8 cellular contexts compared by ENCODE assay signal in genomic region chr16:30429678-30430427, GRCh38. TPM values are rescaled to one million over a fixed set of nuclear protein-coding genes. Genes with fewer than 3 reads are reported as not detected.
DNase-seq lines count a peak whose midpoint lies in the region; ATAC-seq, FAIRE-seq and TF ChIP-seq lines count a peak whose summit lies in the region.

TSS of gene DCTPP1 (minus strand) at chr16:30430030. CDS start at chr16:30429980, 50 bp downstream.

- no peaks in the 10 kb centered on the region for H3K9me3 Mint-ChIP-seq in Calu3 (ENCODE audit: low read depth, unreplicated experiment)
- H3K9me3 Mint-ChIP-seq in activated CD8-positive, alpha-beta memory T cell treated with anti-CD3 and anti-CD28 coated beads, Interleukin-2, amount 10 ng/mL, durations not matched to agents 7 days and 5 days (ENCODE audit: low read depth), result no peaks in the 10 kb centered on the region

- H3K9me3 ChIP-seq in mesodermal cell (ENCODE audit: control insufficient read depth, low read length), result no peaks in the 10 kb centered on the region

- H3K4me3 Mint-ChIP-seq in Calu3 (ENCODE audit: low read depth, unreplicated experiment), result no peak within 1 kb of the TSS
- H3K4me3 Mint-ChIP-seq in activated CD8-positive, alpha-beta memory T cell treated with anti-CD3 and anti-CD28 coated beads, Interleukin-2, amount 10 ng/mL, durations not matched to agents 7 days and 5 days, result no peak within 1 kb of the TSS

- 0% methylated on average over 19 to 37 of the region's 49 CpGs for WGBS in mesodermal cell (ENCODE audit: insufficient coverage in 2 of 2), 2 experiments

- H3K27me3 Mint-ChIP-seq in Calu3 (ENCODE audit: unreplicated experiment), result no peaks in the 10 kb centered on the region
- H3K27me3 Mint-ChIP-seq in activated CD8-positive, alpha-beta memory T cell treated with anti-CD3 and anti-CD28 coated beads, Interleukin-2, amount 10 ng/mL, durations not matched to agents 7 days and 5 days, result no peaks in the 10 kb centered on the region

- CTCF ChIA-PET in Calu3 (lab: Charles Lee), result interaction anchor here (0.6 to 2.4 kb wide), 33 partner anchors 10 to 410 kb away, joined by 3 to 33 read pairs (median 5); partner anchors contain the start of genes ALDOA, FBRS, PRR14 and TBC1D10B
- CTCF ChIA-PET in activated CD8-positive, alpha-beta memory T cell treated with anti-CD3 and anti-CD28 coated beads, Interleukin-2, amount 10 ng/mL, durations not matched to agents 7 days and 5 days (lab: Charles Lee), result interaction anchor here (0.6 to 3.0 kb wide), 68 partner anchors 8 to 375 kb away, joined by 3 to 33 read pairs (median 4); partner anchors contain the start of genes FBRS, ITGAL, PRR14 and SEPHS2

- peak within 1 kb of the TSS; percentile 86 for H3K4me3 ChIP-seq in mesodermal cell (ENCODE audit: extremely low read depth, insufficient read depth, low read length, poor library complexity, severe bottlenecking)

- H3K4me1 ChIP-seq in mesodermal cell (ENCODE audit: control insufficient read depth, insufficient read depth, low read length, poor library complexity, severe bottlenecking), result no peaks in the 10 kb centered on the region

- H3K36me3 ChIP-seq in mesodermal cell (ENCODE audit: control insufficient read depth, insufficient read depth, low read length), result peaks cover 30% of the 10 kb centered on the region

- peaks cover 17% of the 10 kb centered on the region for H3K4me1 Mint-ChIP-seq in Calu3 (ENCODE audit: low read depth, unreplicated experiment)
- peaks cover 38% of the 10 kb centered on the region for H3K4me1 Mint-ChIP-seq in activated CD8-positive, alpha-beta memory T cell treated with anti-CD3 and anti-CD28 coated beads, Interleukin-2, amount 10 ng/mL, durations not matched to agents 7 days and 5 days

- peak; percentile 96 for ATAC-seq in GM21381 (IDR thresholded peaks at IDR 0.05; ENCODE audit: unreplicated experiment)
- ATAC-seq in activated CD8-positive, alpha-beta memory T cell treated with anti-CD3 and anti-CD28 coated beads, Interleukin-2, amount 10 ng/mL, durations not matched to agents 7 days and 5 days, result peak; percentile 98

- peak; percentile 92 for TF ChIP-seq CTCF in Calu3 (IDR thresholded peaks at IDR 0.05; ENCODE audit: unreplicated experiment)

- H3K27ac Mint-ChIP-seq in Calu3 (ENCODE audit: unreplicated experiment), result no peak within 1 kb of the TSS
- H3K27ac Mint-ChIP-seq in activated CD8-positive, alpha-beta memory T cell treated with anti-CD3 and anti-CD28 coated beads, Interleukin-2, amount 10 ng/mL, durations not matched to agents 7 days and 5 days, result no peak within 1 kb of the TSS

- DNase-seq in Calu3, result peak; percentile 97
- DNase-seq in HUDEP-2 (lab: John Stamatoyannopoulos, UW; ENCODE audit: unreplicated experiment in 76 of 76), result peak in 73 of 76 experiments; percentile 72 to 99 (median 96)
- DNase-seq in NOMO-1 treated with dmso at 0.1 percent for 144 hours (lab: John Stamatoyannopoulos, UW; ENCODE audit: unreplicated experiment), result peak; percentile 100
- DNase-seq in activated CD8-positive, alpha-beta memory T cell treated with anti-CD3 and anti-CD28 coated beads, Interleukin-2, amount 10 ng/mL, durations not matched to agents 7 days and 5 days, result peak; percentile 99
- peak; percentile 90 to 96 for DNase-seq in stimulated activated CD8-positive, alpha-beta memory T cell treated with anti-CD3 and anti-CD28 coated beads, Interleukin-15, amount 100 ng/mL, for 4 hours (ENCODE audit: low read depth in 2 of 2)

- intact Hi-C loops in Calu3 (cut with micrococcal nuclease; ENCODE audit: unreplicated experiment), result loop anchor here (1.0 to 10.0 kb wide), 4 partner anchors 15 to 198 kb away; partner anchors contain the start of genes SEPHS2, ZNF747 and ZNF785

- peaks cover 26% of the 10 kb centered on the region for H3K36me3 Mint-ChIP-seq in Calu3 (ENCODE audit: insufficient read depth, unreplicated experiment)
- H3K36me3 Mint-ChIP-seq in activated CD8-positive, alpha-beta memory T cell treated with anti-CD3 and anti-CD28 coated beads, Interleukin-2, amount 10 ng/mL, durations not matched to agents 7 days and 5 days, result peaks cover 17% of the 10 kb centered on the region

- no peak within 1 kb of the TSS for H3K27ac ChIP-seq in mesodermal cell (ENCODE audit: low read depth, low read length, severe bottlenecking)

- BruUV-seq in Calu3 (replicated peaks; lab: Mats Ljungman, UMichigan), result no TSS peak

- peak; percentile 93 for FAIRE-seq in endometrium (lab: Jason Lieb, UNC)

RNA-seq across cellular contexts. Expression of gene DCTPP1, which starts in this region (rescaled TPM):
- total RNA-seq in Calu3 (2022), result 120 and 124 TPM in 2 replicates
- 100 to 1,000 TPM in 1 of 2 experiments, 10 to 100 TPM in 1; 72.0 to 108 TPM for total RNA-seq in activated CD8-positive, alpha-beta memory T cell treated with anti-CD3 and anti-CD28 coated beads, Interleukin-2, amount 10 ng/mL, durations not matched to agents 7 days and 5 days
- polyA plus RNA-seq in mesodermal cell (2013, experiment 1 of 2), result 40.5 TPM
- polyA plus RNA-seq in mesodermal cell (2013, experiment 2 of 2), result 35.9 TPM
